ENCODE assay signal across 2 cellular contexts in the genomic region with DNA sequence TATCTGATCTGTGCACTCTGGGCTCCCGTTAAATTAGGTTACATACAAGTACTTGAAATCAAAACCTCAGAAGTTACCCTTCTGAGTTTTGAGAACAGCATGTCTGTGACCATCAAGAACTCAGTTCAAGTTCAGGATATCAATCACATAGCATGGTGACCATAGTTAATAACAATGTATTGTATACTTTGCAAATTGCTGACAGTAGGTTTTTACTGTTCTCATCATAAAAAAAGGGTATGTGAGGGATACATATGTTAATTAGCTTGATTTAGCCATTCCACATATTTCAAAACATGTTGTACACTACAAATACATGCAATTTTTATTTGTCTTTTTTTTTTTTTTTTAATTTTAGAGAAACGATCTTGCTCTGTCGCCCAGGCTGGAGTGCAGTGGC.
TF ChIP-seq lines count a peak whose summit lies in the region.

No MANE protein-coding gene starts in this region.

TF ChIP-seq in HepG2, 621 proteins besides CTCF, POLR2A, EP300 and RAD21:
- TF ChIP-seq MAFK (conservative IDR thresholded peaks at IDR 0.05 in 1 of 2, IDR thresholded peaks at IDR 0.05 in 1 of 2; ENCODE audit: low read length in 2 of 2) (peak; percentile 58 to 81; a peak in 3 of 4 replicates), MAFF (IDR thresholded peaks at IDR 0.05; ENCODE audit: low read depth, low read length) (peak; percentile 54; the same call in 1 of the 2 replicates), ZNF121 (CRISPR knock-in tag; IDR thresholded peaks at IDR 0.05) (no peak)
- TF ChIP-seq, protein P1, sequence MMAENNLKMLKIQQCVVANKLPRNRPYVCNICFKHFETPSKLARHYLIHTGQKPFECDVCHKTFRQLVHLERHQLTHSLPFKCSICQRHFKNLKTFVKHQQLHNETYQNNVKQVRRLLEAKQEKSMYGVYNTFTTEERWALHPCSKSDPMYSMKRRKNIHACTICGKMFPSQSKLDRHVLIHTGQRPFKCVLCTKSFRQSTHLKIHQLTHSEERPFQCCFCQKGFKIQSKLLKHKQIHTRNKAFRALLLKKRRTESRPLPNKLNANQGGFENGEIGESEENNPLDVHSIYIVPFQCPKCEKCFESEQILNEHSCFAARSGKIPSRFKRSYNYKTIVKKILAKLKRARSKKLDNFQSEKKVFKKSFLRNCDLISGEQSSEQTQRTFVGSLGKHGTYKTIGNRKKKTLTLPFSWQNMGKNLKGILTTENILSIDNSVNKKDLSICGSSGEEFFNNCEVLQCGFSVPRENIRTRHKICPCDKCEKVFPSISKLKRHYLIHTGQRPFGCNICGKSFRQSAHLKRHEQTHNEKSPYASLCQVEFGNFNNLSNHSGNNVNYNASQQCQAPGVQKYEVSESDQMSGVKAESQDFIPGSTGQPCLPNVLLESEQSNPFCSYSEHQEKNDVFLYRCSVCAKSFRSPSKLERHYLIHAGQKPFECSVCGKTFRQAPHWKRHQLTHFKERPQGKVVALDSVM (CRISPR knock-in tag; IDR thresholded peaks at IDR 0.05), result no peak

TF ChIP-seq in IMR-90, 13 proteins besides CTCF, POLR2A, EP300 and RAD21:
- TF ChIP-seq MAFK (IDR thresholded peaks at IDR 0.05; ENCODE audit: low read depth, low read length) (peak; percentile 53), NFE2L2 (IDR thresholded peaks at IDR 0.05; ENCODE audit: low read depth, low read length) (no peak)
